Comparison of ENCODE assay signal across 8 cellular contexts in the genomic region with DNA sequence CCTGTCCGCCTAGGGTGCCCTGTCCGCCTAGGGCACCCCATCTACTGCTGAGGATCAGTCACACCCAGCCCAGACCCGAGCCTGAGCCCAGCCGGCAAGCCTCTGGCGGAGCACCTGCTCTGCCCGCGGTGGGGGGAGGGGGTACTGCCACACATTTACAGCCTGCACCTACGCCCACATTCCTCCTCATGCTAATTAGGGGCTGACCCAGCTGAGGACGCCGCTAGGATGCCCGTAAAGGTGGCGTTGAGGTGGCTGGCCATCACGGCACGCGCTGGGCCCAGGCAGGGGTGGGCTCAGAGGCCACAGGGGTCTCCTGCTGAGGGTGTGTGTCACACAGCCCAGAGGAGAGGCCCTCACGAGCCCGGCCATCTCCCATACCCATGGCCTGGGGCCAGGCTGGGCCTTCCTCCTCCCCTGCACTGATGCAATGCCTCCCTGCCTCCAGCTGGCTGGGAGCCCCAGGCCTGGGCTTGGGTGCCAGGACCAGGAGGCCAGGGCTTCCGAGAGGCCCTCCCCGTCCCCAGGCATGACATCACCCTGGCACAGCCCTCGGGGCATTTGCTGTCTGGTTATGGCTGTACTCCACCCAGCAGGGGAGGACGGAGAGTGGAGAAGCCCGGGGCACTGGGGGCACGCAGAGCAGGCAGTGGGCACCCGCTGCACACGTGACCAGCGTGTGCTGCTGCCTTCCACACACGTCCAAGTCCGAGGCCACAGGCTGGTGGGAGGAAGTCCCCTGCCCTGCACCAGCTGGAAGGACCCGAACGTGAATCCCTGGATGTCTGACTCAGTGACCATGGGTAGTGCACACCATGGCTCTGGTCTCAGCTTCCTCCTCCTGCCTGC. TPM values are rescaled to one million over a fixed set of nuclear protein-coding genes. Genes with fewer than 3 reads are reported as not detected.
DNase-seq lines count a peak whose midpoint lies in the region; ATAC-seq and TF ChIP-seq lines count a peak whose summit lies in the region.

No MANE protein-coding gene starts in this region.

- peak; percentile 60 for DNase-seq in BE2C
- DNase-seq in NCI-H226, result peak; percentile 98
- DNase-seq in effector memory CD8-positive, alpha-beta T cell, result no peak
- DNase-seq in mesenteric fat pad (ENCODE audit: low spot score), result peak; percentile 96
- DNase-seq in vagina (ENCODE audit: extremely low spot score in 2 of 2), result no peak
- no peak for DNase-seq in T-helper 1 cell

- H3K36me3 Mint-ChIP-seq in effector memory CD8-positive, alpha-beta T cell (ENCODE audit: insufficient read depth), result peaks cover 90% of the 10 kb centered on the region

- H3K27me3 ChIP-seq in BE2C, result no peaks in the 10 kb centered on the region
- no peaks in the 10 kb centered on the region for H3K27me3 ChIP-seq in vagina

- H3K4me1 Mint-ChIP-seq in effector memory CD8-positive, alpha-beta T cell (ENCODE audit: low read depth in 2 of 2), result peaks cover 3 to 4% of the 10 kb centered on the region in 2 donors

- intact Hi-C loops in vagina (cut with DNase I), result no loop called here

- H3K4me3 Mint-ChIP-seq in effector memory CD8-positive, alpha-beta T cell, result no peak overlapping the region

- H3K27ac ChIP-seq in vagina, result peak overlapping the region; percentile 80

- no peaks in the 10 kb centered on the region for H3K36me3 ChIP-seq in BE2C
- no peaks in the 10 kb centered on the region for H3K36me3 ChIP-seq in vagina

- no peaks in the 10 kb centered on the region for H3K9me3 Mint-ChIP-seq in effector memory CD8-positive, alpha-beta T cell

- no peak for TF ChIP-seq POLR2A in vagina (IDR thresholded peaks at IDR 0.05)

- no peaks in the 10 kb centered on the region; the same call in 1 of the 2 replicates for H3K4me1 ChIP-seq in BE2C
- peaks cover 34% of the 10 kb centered on the region for H3K4me1 ChIP-seq in vagina

- H3K27me3 Mint-ChIP-seq in effector memory CD8-positive, alpha-beta T cell, result peaks cover 0 to 5% of the 10 kb centered on the region in 2 donors

- peak overlapping the region; percentile 45 to 83 for H3K27ac Mint-ChIP-seq in effector memory CD8-positive, alpha-beta T cell

- TF ChIP-seq CTCF in BE2C (IDR thresholded peaks at IDR 0.05; ENCODE audit: low read depth, low read length), result no peak
- no peak for TF ChIP-seq CTCF in vagina (IDR thresholded peaks at IDR 0.05)

- no peak overlapping the region for H3K4me3 ChIP-seq in BE2C (ENCODE audit: low read depth, low read length)
- peak overlapping the region in 1 of 2 donors; percentile 1 for H3K4me3 ChIP-seq in vagina

- peak; percentile 9 for ATAC-seq in effector memory CD8-positive, alpha-beta T cell (replicated peaks)
- no peak for ATAC-seq in GM21423 (IDR thresholded peaks at IDR 0.05; ENCODE audit: unreplicated experiment)
- ATAC-seq in HG03159 (IDR thresholded peaks at IDR 0.05; ENCODE audit: unreplicated experiment), result no peak

- H3K9me3 ChIP-seq in BE2C (no peaks in the 10 kb centered on the region), vagina (no peaks in the 10 kb centered on the region)

RNA-seq across cellular contexts. Expression of gene DUSP8, which starts 12.7 kb away (rescaled TPM):
- 40.4 TPM for polyA plus RNA-seq in BE2C (2012; ENCODE audit: insufficient read depth, insufficient read length, low read depth)
- total RNA-seq in mesenteric fat pad, result 14.8 TPM
- 2.9 TPM for total RNA-seq in vagina

RNA-seq across cellular contexts. Expression of gene KRTAP5-1, which starts 25.8 kb away (rescaled TPM):
- not detected for polyA plus RNA-seq in BE2C (2012; ENCODE audit: insufficient read depth, insufficient read length, low read depth)
- total RNA-seq in mesenteric fat pad (not detected), vagina (not detected)

RNA-seq across cellular contexts. Expression of gene KRTAP5-2, which starts 38.8 kb away (rescaled TPM):
- polyA plus RNA-seq in BE2C (2012; ENCODE audit: insufficient read depth, insufficient read length, low read depth), result not detected
- total RNA-seq in mesenteric fat pad, result not detected
- total RNA-seq in vagina, result not detected

RNA-seq across cellular contexts. Expression of gene KRTAP5-3, which starts 48.9 kb away (rescaled TPM):
- not detected for polyA plus RNA-seq in BE2C (2012; ENCODE audit: insufficient read depth, insufficient read length, low read depth)
- total RNA-seq in mesenteric fat pad (not detected), vagina (not detected)

Comparison
In these comparisons a context has a peak if more than half of its experiments do, and no peak if none do; other contexts are left out.
1. DNase-seq: peak in BE2C (single experiment), NCI-H226 (single experiment) and mesenteric fat pad (single experiment); none in effector memory CD8-positive, alpha-beta T cell (0 of 3), vagina (0 of 2) and T-helper 1 cell (0 of 5).